Comparison of ENCODE assay signal across 10 cellular contexts in genomic region chr2:73827660-73828388, GRCh38. TPM values are rescaled to one million over a fixed set of nuclear protein-coding genes. Genes with fewer than 3 reads are reported as not detected.
DNase-seq lines count a peak whose midpoint lies in the region; ATAC-seq and TF ChIP-seq lines count a peak whose summit lies in the region.
"Had no signal": no experiment of that assay in that cellular context is flagged by ENCODE, and none has a peak within 500 bp of the region (broad histone marks: within the 10 kb centered on the region; RNA-seq: fewer than 3 reads in every experiment).

No MANE protein-coding gene starts in this region.

- H3K36me3 Mint-ChIP-seq in endothelial cell (ENCODE audit: low read depth, unreplicated experiment) = peaks cover 5% of the 10 kb centered on the region

- peaks cover 8% of the 10 kb centered on the region; the same call in 1 of the 2 replicates for H3F3A ChIP-seq in PC-9 (ENCODE audit: insufficient read depth, low read depth)

- CTCF ChIA-PET in PC-9 (lab: Charles Lee) = interaction anchor here (0.6 to 1.3 kb wide), 5 partner anchors 293 to 364 kb away, joined by 3 to 4 read pairs (median 4); partner anchors contain the start of gene MOB1A

- no peak for TF ChIP-seq CTCF in GM12864 (IDR thresholded peaks at IDR 0.05; ENCODE audit: low read depth, low read length, missing control alignments)
- no peak for TF ChIP-seq CTCF in PC-9 (conservative IDR thresholded peaks at IDR 0.05)
- no peak for TF ChIP-seq CTCF in fibroblast of villous mesenchyme (IDR thresholded peaks at IDR 0.05; ENCODE audit: insufficient read depth, low read depth, low read length)
- TF ChIP-seq CTCF in endothelial cell (IDR thresholded peaks at IDR 0.05; ENCODE audit: unreplicated experiment) = no peak

- BruUV-seq in PC-9 (replicated peaks; lab: Mats Ljungman, UMichigan) = no TSS peak

- H3K4me3 Mint-ChIP-seq in endothelial cell (ENCODE audit: unreplicated experiment) = no peak overlapping the region

- H3K27me3 Mint-ChIP-seq in endothelial cell (ENCODE audit: unreplicated experiment) = peaks cover 3% of the 10 kb centered on the region

- no peaks in the 10 kb centered on the region for H3K9me2 ChIP-seq in PC-9 (ENCODE audit: insufficient read depth)

- H3K4me3 ChIP-seq in GM12864 (ENCODE audit: low read depth, low read length) = peak overlapping the region; percentile 90
- peak overlapping the region; percentile 90; the same call in 1 of the 2 replicates for H3K4me3 ChIP-seq in PC-9
- peak overlapping the region; percentile 95 for H3K4me3 ChIP-seq in fibroblast of villous mesenchyme (ENCODE audit: low read depth, low read length)
- H3K4me3 ChIP-seq in skin epidermis = peak overlapping the region in 4 of 7 experiments; percentile 74 to 87 (median 80)

- intact Hi-C loops in PC-9 (cut with micrococcal nuclease; ENCODE audit: unreplicated experiment) = no loop called here

- H3K9me3 ChIP-seq in PC-9 (ENCODE audit: insufficient read depth, low read depth) = no peaks in the 10 kb centered on the region
- H3K9me3 ChIP-seq: SJSA1 had no signal

- POLR2A ChIA-PET in PC-9 (lab: Charles Lee; ENCODE audit: unreplicated experiment) = interaction anchor here (0.5 to 0.6 kb wide), 4 partner anchors 70 to 350 kb away, joined by 3 to 4 read pairs (median 3); no protein-coding TSS in a partner anchor

- peaks cover 16% of the 10 kb centered on the region for H3K36me3 ChIP-seq in PC-9 (ENCODE audit: low read depth)

- H3K27ac ChIP-seq in PC-9 = no peak overlapping the region
- peak overlapping the region in 11 of 21 experiments; percentile 66 to 99 (median 96) for H3K27ac ChIP-seq in skin epidermis

- H3K27me3 ChIP-seq in PC-9 (ENCODE audit: insufficient read depth, low read depth) = no peaks in the 10 kb centered on the region
- H3K27me3 ChIP-seq: SJSA1 had no signal

- H3K4me1 Mint-ChIP-seq in endothelial cell (ENCODE audit: unreplicated experiment) = peaks cover 22% of the 10 kb centered on the region

- ATAC-seq in HG02642 (IDR thresholded peaks at IDR 0.05; ENCODE audit: poor library complexity, unreplicated experiment) = no peak

- no peak overlapping the region for H3K27ac Mint-ChIP-seq in endothelial cell (ENCODE audit: unreplicated experiment)

- H2AFZ ChIP-seq in PC-9 = peak overlapping the region; percentile 94

- no peak for DNase-seq in GM12864 (ENCODE audit: low read depth)
- DNase-seq in PC-9 = no peak
- DNase-seq in fibroblast of villous mesenchyme (ENCODE audit: low read depth) = no peak
- no peak for DNase-seq in UCSD-AML1 (lab: John Stamatoyannopoulos, UW; ENCODE audit: unreplicated experiment)
- no peak for DNase-seq in endothelial cell (ENCODE audit: low spot score)

- no peaks in the 10 kb centered on the region for H4K20me1 ChIP-seq in PC-9 (ENCODE audit: insufficient read depth)

- H3K4me1 ChIP-seq in PC-9 (replicated peaks; ENCODE audit: insufficient read depth) = peaks cover 36% of the 10 kb centered on the region

- H3K9me3 Mint-ChIP-seq in endothelial cell (ENCODE audit: unreplicated experiment) = no peaks in the 10 kb centered on the region

- H3K4me2 ChIP-seq in PC-9 = peak overlapping the region; percentile 91

- H3K79me2 ChIP-seq in PC-9 (ENCODE audit: low read depth) = peaks cover 37% of the 10 kb centered on the region

RNA-seq across cellular contexts. Expression of gene STAMBP, which starts 0.9 kb away (rescaled TPM):
- 42.9 and 52.2 TPM in 2 replicates for total RNA-seq in PC-9 (2021)
- 22.9 and 28.5 TPM in 2 replicates for total RNA-seq in fibroblast of villous mesenchyme
- 29.2 TPM for total RNA-seq in endothelial cell (ENCODE audit: unreplicated experiment)

RNA-seq across cellular contexts. Expression of gene C2orf78, which starts 43.8 kb away (rescaled TPM):
- total RNA-seq in PC-9 (2021) = not detected in 2 replicates
- not detected in 2 replicates for total RNA-seq in fibroblast of villous mesenchyme
- total RNA-seq in endothelial cell (ENCODE audit: unreplicated experiment) = not detected
- total RNA-seq: bronchial epithelial cell, urinary bladder had no signal

RNA-seq across cellular contexts. Expression of gene DUSP11, which starts 47.9 kb away (rescaled TPM):
- total RNA-seq in PC-9 (2021) (18.8 and 24.1 TPM in 2 replicates), fibroblast of villous mesenchyme (31.2 and 38.4 TPM in 2 replicates), endothelial cell (ENCODE audit: unreplicated experiment) (32.4 TPM)
